Comparison of ENCODE assay signal across 8 cellular contexts in the genomic region with DNA sequence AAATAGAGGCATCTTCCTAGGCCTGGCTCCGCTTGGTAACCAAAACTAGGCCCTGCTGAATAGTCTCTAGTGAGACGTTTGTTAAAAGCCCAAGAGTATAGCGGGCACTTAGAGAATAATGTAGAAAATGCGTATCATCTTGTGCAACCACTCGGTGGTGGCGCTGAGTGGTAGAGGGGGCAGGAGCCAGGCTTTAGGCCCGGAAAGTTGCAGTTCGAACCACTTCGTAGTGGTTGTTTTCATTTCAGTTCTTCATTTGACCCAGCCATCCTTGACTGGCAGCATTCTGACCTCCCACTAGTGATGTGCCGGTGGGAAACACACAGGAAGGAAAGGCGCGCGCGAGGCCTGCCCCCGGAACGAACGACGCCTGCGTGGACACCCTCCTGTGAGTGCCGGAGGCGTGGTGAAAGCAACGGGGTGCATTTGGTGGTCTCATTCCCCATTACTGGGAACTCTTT. TPM values are rescaled to one million over a fixed set of nuclear protein-coding genes. Genes with fewer than 3 reads are reported as not detected.
A peak's percentile ranks its signal among the peaks of the same experiment; 100 is the strongest.
DNase-seq lines count a peak whose midpoint lies in the region; ATAC-seq and TF ChIP-seq lines count a peak whose summit lies in the region.
"Had no signal": no experiment of that assay in that cellular context is flagged by ENCODE, and none has a peak within 500 bp of the region (broad histone marks: within the 10 kb centered on the region; RNA-seq: fewer than 3 reads in every experiment).

No MANE protein-coding gene starts in this region.

- H3K27me3 Mint-ChIP-seq in T-helper 2 cell treated with Interferon-gamma antibody and Interleukin-4, amounts not matched to agents 5 μg/mL and 100 μg/mL, for 36 hours (ENCODE audit: low read depth): peaks cover 70% of the 10 kb centered on the region
- H3K27me3 Mint-ChIP-seq in endodermal cell (ENCODE audit: insufficient read depth): peaks cover 33% of the 10 kb centered on the region
- peaks cover 38 to 92% of the 10 kb centered on the region in 2 donors for H3K27me3 Mint-ChIP-seq in natural killer cell (ENCODE audit: low read depth in 2 of 2)

- TF ChIP-seq CTCF in HFF-Myc (IDR thresholded peaks at IDR 0.05; ENCODE audit: low read depth, low read length, missing control alignments): no peak
- no peak for TF ChIP-seq CTCF in endodermal cell (conservative IDR thresholded peaks at IDR 0.05)
- no peak for TF ChIP-seq CTCF in natural killer cell (IDR thresholded peaks at IDR 0.05)

- DNase-seq in HFF-Myc (ENCODE audit: extremely low read depth, low read depth) (no peak), endodermal cell (peak; percentile 74), ACHN (no peak), natural killer cell (no peak)
- DNase-seq in T-helper 2 cell treated with Interferon-gamma antibody and Interleukin-4, amounts not matched to agents 5 μg/mL and 100 μg/mL, for 36 hours (ENCODE audit: low spot score): no peak

- H3K27me3 ChIP-seq in endodermal cell (ENCODE audit: control insufficient read depth, insufficient read depth, low read length, poor library complexity, severe bottlenecking) (no peaks in the 10 kb centered on the region), skeletal muscle satellite cell (ENCODE audit: control insufficient read depth, insufficient read depth, low read length) (no peaks in the 10 kb centered on the region)

- H3K27ac ChIP-seq in endodermal cell (ENCODE audit: low read depth, low read length): no peak overlapping the region

- no peaks in the 10 kb centered on the region for H3K9me3 ChIP-seq in endodermal cell (ENCODE audit: control insufficient read depth, low read length)
- no peaks in the 10 kb centered on the region for H3K9me3 ChIP-seq in skeletal muscle satellite cell (replicated peaks; ENCODE audit: low read length)

- H3K9me3 Mint-ChIP-seq in T-helper 2 cell treated with Interferon-gamma antibody and Interleukin-4, amounts not matched to agents 5 μg/mL and 100 μg/mL, for 36 hours: peaks cover 17% of the 10 kb centered on the region
- H3K9me3 Mint-ChIP-seq in endodermal cell (no peaks in the 10 kb centered on the region), natural killer cell (peaks cover 2 to 8% of the 10 kb centered on the region in 2 donors)

- H3K4me1 ChIP-seq in endodermal cell (ENCODE audit: control insufficient read depth, insufficient read depth, low read length) (no peaks in the 10 kb centered on the region), skeletal muscle satellite cell (ENCODE audit: control insufficient read depth, insufficient read depth, low read length) (no peaks in the 10 kb centered on the region)

- H3K9ac ChIP-seq in endodermal cell (ENCODE audit: extremely low read depth, low read length, poor library complexity, severe bottlenecking) (peak overlapping the region; percentile 21), skeletal muscle satellite cell (ENCODE audit: low read depth, low read length) (no peak overlapping the region)

- H3K36me3 ChIP-seq in endodermal cell (ENCODE audit: control insufficient read depth, insufficient read depth, low read length): no peaks in the 10 kb centered on the region
- H3K36me3 ChIP-seq in skeletal muscle satellite cell (ENCODE audit: insufficient read depth, low read length): no peaks in the 10 kb centered on the region

- intact Hi-C loops in natural killer cell (cut with micrococcal nuclease): no loop called here

- no peak overlapping the region for H3K27ac Mint-ChIP-seq in T-helper 2 cell treated with Interferon-gamma antibody and Interleukin-4, amounts not matched to agents 5 μg/mL and 100 μg/mL, for 36 hours
- peak overlapping the region; percentile 88 for H3K27ac Mint-ChIP-seq in endodermal cell
- no peak overlapping the region for H3K27ac Mint-ChIP-seq in natural killer cell

- ATAC-seq in GM19023 (IDR thresholded peaks at IDR 0.05; ENCODE audit: unreplicated experiment): no peak
- ATAC-seq in natural killer cell: no peak

- peak overlapping the region; percentile 56 for H3K4me2 ChIP-seq in skeletal muscle satellite cell (ENCODE audit: low read length)

- H3K4me3 Mint-ChIP-seq in T-helper 2 cell treated with Interferon-gamma antibody and Interleukin-4, amounts not matched to agents 5 μg/mL and 100 μg/mL, for 36 hours: peak overlapping the region; percentile 82
- H3K4me3 Mint-ChIP-seq in endodermal cell (peak overlapping the region; percentile 71), natural killer cell (no peak overlapping the region)

- H3K4me1 Mint-ChIP-seq in T-helper 2 cell treated with Interferon-gamma antibody and Interleukin-4, amounts not matched to agents 5 μg/mL and 100 μg/mL, for 36 hours (ENCODE audit: low read depth): peaks cover 19% of the 10 kb centered on the region
- H3K4me1 Mint-ChIP-seq in endodermal cell (peaks cover 8% of the 10 kb centered on the region), natural killer cell (peaks cover 7 to 10% of the 10 kb centered on the region in 2 donors)

- H3K4me3 ChIP-seq in HFF-Myc (replicated peaks; ENCODE audit: low read depth, low read length): peak overlapping the region; percentile 14
- H3K4me3 ChIP-seq in endodermal cell (ENCODE audit: low read length): peak overlapping the region; percentile 80
- peak overlapping the region; percentile 54 for H3K4me3 ChIP-seq in skeletal muscle satellite cell (ENCODE audit: low read length)

- in situ Hi-C loops in ACHN (cut with HindIII; ENCODE audit: low pct_ligation_motif_present, low pct_unique_long_range_greater_than_20kb, low sequenced_read_pairs): no loop called here

- H3K36me3 Mint-ChIP-seq in T-helper 2 cell treated with Interferon-gamma antibody and Interleukin-4, amounts not matched to agents 5 μg/mL and 100 μg/mL, for 36 hours (ENCODE audit: low read depth): no peaks in the 10 kb centered on the region
- H3K36me3 Mint-ChIP-seq in endodermal cell (ENCODE audit: low read depth): no peaks in the 10 kb centered on the region
- peaks cover 15% of the 10 kb centered on the region for H3K36me3 Mint-ChIP-seq in natural killer cell

- 2 to 7% methylated on average over 15 to 22 of the region's 22 CpGs for WGBS in endodermal cell (ENCODE audit: insufficient coverage in 1 of 2, insufficient read length in 1 of 2), 2 experiments

RNA-seq across cellular contexts. Expression of a gene that starts 18.0 kb away (rescaled TPM):
- total RNA-seq in endodermal cell (not detected), natural killer cell (not detected)
- not detected for polyA plus RNA-seq in endodermal cell (2013, experiment 1 of 2)
- polyA plus RNA-seq in endodermal cell (2013, experiment 2 of 2): not detected
- not detected in 2 replicates for total RNA-seq in skeletal muscle satellite cell (2012; rRNA removed)
- total RNA-seq: pulmonary artery endothelial cell had no signal

RNA-seq across cellular contexts. Expression of a gene that starts 28.1 kb away (rescaled TPM):
- total RNA-seq in endodermal cell (not detected), natural killer cell (not detected)
- polyA plus RNA-seq in endodermal cell (2013, experiment 1 of 2): not detected
- not detected for polyA plus RNA-seq in endodermal cell (2013, experiment 2 of 2)
- total RNA-seq in skeletal muscle satellite cell (2012; rRNA removed): not detected in 2 replicates
- total RNA-seq: pulmonary artery endothelial cell had no signal

Comparison
In these comparisons a context has a peak if more than half of its experiments do, and no peak if none do; other contexts are left out.
1. H3K4me3 ChIP-seq: peak in every context shown above with its lines; median percentile 80 in endodermal cell; 54 in skeletal muscle satellite cell; 14 in HFF-Myc.